In genomic region chr11:77752518-77752917, GRCh38 we compare ENCODE assay signal across 18 cellular contexts.
A peak's percentile ranks its signal among the peaks of the same experiment; 100 is the strongest.
DNase-seq lines count a peak whose midpoint lies in the region; ATAC-seq, FAIRE-seq and TF ChIP-seq lines count a peak whose summit lies in the region.
"Had no signal": no experiment of that assay in that cellular context is flagged by ENCODE, and none has a peak within 500 bp of the region (broad histone marks: within the 10 kb centered on the region; RNA-seq: fewer than 3 reads in every experiment).

No MANE protein-coding gene starts in this region.

- TF ChIP-seq CTCF in right atrium auricular region (IDR thresholded peaks at IDR 0.05) (no peak), H1 (IDR thresholded peaks at IDR 0.05; ENCODE audit: control extremely low read depth in 1 of 3, insufficient read depth in 1 of 3, low read depth in 1 of 3, low read length in 3 of 3) (no peak), gastrocnemius medialis (IDR thresholded peaks at IDR 0.05 in 4 of 5, conservative IDR thresholded peaks at IDR 0.05 in 1 of 5) (no peak)

- peaks cover 3 to 55% of the 10 kb centered on the region in 2 experiments; a peak in 2 of 4 replicates for H3K79me2 ChIP-seq in H1 (ENCODE audit: control insufficient read depth in 1 of 2, insufficient read depth in 2 of 2, low read length in 2 of 2)

- peaks cover 0 to 23% of the 10 kb centered on the region in 2 donors for H3K4me1 ChIP-seq in right atrium auricular region
- peaks cover 4 to 26% (median 19%) of the 10 kb centered on the region in 4 experiments for H3K4me1 ChIP-seq in H1 (replicated peaks in 1 of 4; ENCODE audit: control insufficient read depth in 3 of 4, insufficient read depth in 4 of 4, low read length in 3 of 4)
- H3K4me1 ChIP-seq in iPS-18a (ENCODE audit: control insufficient read depth, low read depth, low read length), result peaks cover 45% of the 10 kb centered on the region
- peaks cover 14 to 37% of the 10 kb centered on the region in 2 donors for H3K4me1 ChIP-seq in gastrocnemius medialis

- intact Hi-C loops in Right ventricle myocardium inferior (cut with DNase I) (no loop called here), gastrocnemius medialis (cut with DNase I; ENCODE audit: low total_unique reads) (no loop called here)

- DNase-seq in Right ventricle myocardium inferior (ENCODE audit: missing footprints), result no peak
- no peak for DNase-seq in right atrium auricular region (ENCODE audit: low spot score)
- peak in 1 of 2 experiments; percentile 5 for DNase-seq in H1 (ENCODE audit: low read depth in 1 of 2, low spot score in 2 of 2)
- DNase-seq in gastrocnemius medialis, result peak; percentile 19 to 63
- DNase-seq in SW480 (ENCODE audit: low spot score), result no peak
- DNase-seq: activated CD4-positive, CD25-positive, alpha-beta regulatory T cell treated with anti-CD3 and anti-CD28 coated beads, Interleukin-2, amount 50 U/mL, for 72 hours; activated naive CD4-positive, alpha-beta T cell treated with Interleukin-2 at 50 U/mL for 16 hours; natural killer cell; NCI-H187 treated with DMSO at 0.1 percent for 48 hours; NCI-H82; retina; stimulated activated CD4-positive, alpha-beta T cell treated with anti-CD3 and anti-CD28 coated beads, Interleukin-1b, Interleukin-23, amount 100 ng/mL, for 48 hours; stimulated activated CD8-positive, alpha-beta memory T cell treated with anti-CD3 and anti-CD28 coated beads, Interleukin-4, amount 100 ng/mL, for 48 hours had no signal

- no peak overlapping the region for H2BK120ac ChIP-seq in H1 (replicated peaks; ENCODE audit: low read depth, low read length)

- no peak overlapping the region for H3K4me3 ChIP-seq in right atrium auricular region
- H3K4me3 ChIP-seq in H1 (ENCODE audit: extremely low read depth in 1 of 4, insufficient read depth in 2 of 4, low read depth in 3 of 4, low read length in 4 of 4), result peak overlapping the region in 1 of 4 experiments; percentile 27; a peak in 1 of 8 replicates
- peak overlapping the region; percentile 18 for H3K4me3 ChIP-seq in iPS-18a (ENCODE audit: low read length)
- no peak overlapping the region for H3K4me3 ChIP-seq in gastrocnemius medialis
- H3K4me3 ChIP-seq: GM12878 had no signal

- H3K23ac ChIP-seq in H1 (ENCODE audit: insufficient read length), result no peak overlapping the region

- no peak overlapping the region for H3K4ac ChIP-seq in H1 (replicated peaks; ENCODE audit: insufficient read length, low read depth, low read length)

- no peaks in the 10 kb centered on the region for H3K27me3 ChIP-seq in right atrium auricular region
- no peaks in the 10 kb centered on the region for H3K27me3 ChIP-seq in H1 (replicated peaks in 1 of 4; ENCODE audit: control insufficient read depth in 3 of 4, extremely low read depth in 1 of 4, insufficient read depth in 3 of 4, low read length in 3 of 4)
- no peaks in the 10 kb centered on the region for H3K27me3 ChIP-seq in iPS-18a (ENCODE audit: control insufficient read depth, insufficient read depth, low read length)
- H3K27me3 ChIP-seq in gastrocnemius medialis, result no peaks in the 10 kb centered on the region

- no peak for TF ChIP-seq POLR2A in H1 (IDR thresholded peaks at IDR 0.05; ENCODE audit: control extremely low read depth in 1 of 2, low read depth in 2 of 2, low read length in 2 of 2)
- TF ChIP-seq POLR2A in gastrocnemius medialis (IDR thresholded peaks at IDR 0.05), result no peak

- H3K9me3 ChIP-seq in right atrium auricular region (no peaks in the 10 kb centered on the region), H1 (ENCODE audit: insufficient read depth in 2 of 2, low read depth in 1 of 2, low read length in 1 of 2) (no peaks in the 10 kb centered on the region), iPS-18a (ENCODE audit: control insufficient read depth, low read depth, low read length) (no peaks in the 10 kb centered on the region), gastrocnemius medialis (no peaks in the 10 kb centered on the region)

- H3K9ac ChIP-seq in H1 (replicated peaks in 1 of 4; ENCODE audit: extremely low read depth in 1 of 4, low read depth in 3 of 4, low read length in 3 of 4), result no peak overlapping the region
- no peak overlapping the region for H3K9ac ChIP-seq in iPS-18a (ENCODE audit: low read length)

- no peak for TF ChIP-seq RAD21 in H1 (IDR thresholded peaks at IDR 0.05 in 1 of 2, conservative IDR thresholded peaks at IDR 0.05 in 1 of 2; ENCODE audit: low read depth in 2 of 2, low read length in 2 of 2)

- H3K4me2 ChIP-seq in H1 (ENCODE audit: insufficient read depth in 1 of 2, low read depth in 2 of 2, low read length in 2 of 2), result peak overlapping the region; percentile 52 to 81

- FAIRE-seq in H1 (lab: Jason Lieb, UNC), result no peak
- FAIRE-seq: A204.1, GM12878 had no signal

- peak overlapping the region; percentile 55; the same call in 1 of the 2 replicates for H2BK5ac ChIP-seq in H1 (ENCODE audit: low read depth, low read length)

- ATAC-seq in Right ventricle myocardium inferior (peak; percentile 94), gastrocnemius medialis (peak; percentile 76 to 94), GM21737 (IDR thresholded peaks at IDR 0.05; ENCODE audit: unreplicated experiment) (no peak), HG03342 (IDR thresholded peaks at IDR 0.05; ENCODE audit: unreplicated experiment) (no peak)
- ATAC-seq: GM12878, natural killer cell had no signal

- peak overlapping the region; percentile 49 for H4K5ac ChIP-seq in H1 (ENCODE audit: insufficient read length, low read depth, low read length)

- no peak overlapping the region for H4K8ac ChIP-seq in H1 (ENCODE audit: extremely low read depth, insufficient read depth, low read length)

- peak overlapping the region in 1 of 2 donors; percentile 13 for H3K27ac ChIP-seq in right atrium auricular region
- peak overlapping the region; percentile 28; the same call in 1 of the 2 replicates for H3K27ac ChIP-seq in H1 (ENCODE audit: low read depth, low read length)
- H3K27ac ChIP-seq in iPS-18a (ENCODE audit: low read length), result peak overlapping the region; percentile 18
- peak overlapping the region in 1 of 4 donors; percentile 18 for H3K27ac ChIP-seq in gastrocnemius medialis

- in situ Hi-C loops in gastrocnemius medialis (cut with MboI; ENCODE audit: low sequenced_read_pairs in 4 of 4), result no loop called here

- H3K36me3 ChIP-seq in right atrium auricular region (no peaks in the 10 kb centered on the region), H1 (ENCODE audit: control insufficient read depth in 2 of 4, insufficient read depth in 4 of 4, low read length in 3 of 4) (peaks cover 0 to 13% (median 4%) of the 10 kb centered on the region in 4 experiments; a peak in 3 of 8 replicates), iPS-18a (ENCODE audit: control insufficient read depth, low read depth, low read length) (peaks cover 4% of the 10 kb centered on the region), gastrocnemius medialis (no peaks in the 10 kb centered on the region)

- H2AK5ac ChIP-seq in H1 (ENCODE audit: low read depth, low read length), result no peak overlapping the region

- H3K14ac ChIP-seq in H1 (ENCODE audit: insufficient read length), result no peak overlapping the region

- POLR2A ChIA-PET in H1 (lab: Charles Lee; ENCODE audit: partially characterized antibody), result interaction anchor here (0.7 kb wide), 1 partner anchor 388 kb away, joined by 3 read pairs; no protein-coding TSS in a partner anchor

- peaks cover 9% of the 10 kb centered on the region for H3K79me1 ChIP-seq in H1 (ENCODE audit: low read depth, low read length)

- CTCF ChIA-PET in H1 (lab: Charles Lee; ENCODE audit: partially characterized antibody), result interaction anchor here (1.7 kb wide), 1 partner anchor 37 kb away, joined by 3 read pairs; no protein-coding TSS in a partner anchor

- H3K18ac ChIP-seq in H1 (ENCODE audit: extremely low read depth, low read length), result peak overlapping the region; percentile 15; the same call in 1 of the 2 replicates

- H4K20me1 ChIP-seq in H1 (replicated peaks in 1 of 2; ENCODE audit: control insufficient read depth in 1 of 2, insufficient read depth in 2 of 2, low read length in 2 of 2), result peaks cover 3 to 6% of the 10 kb centered on the region in 2 experiments

- H2AFZ ChIP-seq in H1 (ENCODE audit: low read length), result no peak overlapping the region

- H2BK20ac ChIP-seq in H1 (ENCODE audit: low read length), result no peak overlapping the region

- H2BK15ac ChIP-seq in H1 (ENCODE audit: low read length), result no peak overlapping the region

- no peak overlapping the region for H4K91ac ChIP-seq in H1 (replicated peaks; ENCODE audit: insufficient read length, low read length)

- H3K23me2 ChIP-seq in H1 (ENCODE audit: low read depth, low read length), result no peaks in the 10 kb centered on the region

- TF ChIP-seq EP300 in H1 (IDR thresholded peaks at IDR 0.05; ENCODE audit: borderline replicate concordance in 1 of 2, low read depth in 2 of 2, low read length in 2 of 2), result no peak

- H3K56ac ChIP-seq in H1 (replicated peaks; ENCODE audit: insufficient read length, low read depth, low read length), result no peak overlapping the region

- 42% methylated on average over 3 of the region's 3 CpGs; no CpG with 5 or more reads in 1 of the 2 experiments for WGBS in H1 (ENCODE audit: extremely low coverage in 1 of 2, insufficient coverage in 1 of 2, insufficient read length in 1 of 2, insufficient replicate concordance in 2 of 2, low coverage in 1 of 2, low lambda C conversion rate in 2 of 2, missing lambda C conversion rate in 1 of 2), 2 experiments

- peak overlapping the region; percentile 20 for H2BK12ac ChIP-seq in H1 (ENCODE audit: low read depth, low read length)

TF ChIP-seq in H1, 55 proteins besides CTCF, POLR2A, EP300 and RAD21:
- TF ChIP-seq RBBP5 (IDR thresholded peaks at IDR 0.05; ENCODE audit: borderline replicate concordance, low read depth, low read length) (no peak), JUN (IDR thresholded peaks at IDR 0.05; ENCODE audit: low read depth, low read length) (no peak), CTBP2 (IDR thresholded peaks at IDR 0.05; ENCODE audit: borderline replicate concordance, insufficient read depth, insufficient read length, low read length) (no peak), GABPA (IDR thresholded peaks at IDR 0.05; ENCODE audit: borderline replicate concordance, insufficient read depth, low read length) (no peak), BCL11A (IDR thresholded peaks at IDR 0.05; ENCODE audit: low read depth in 2 of 2, low read length in 2 of 2) (no peak), POU5F1 (IDR thresholded peaks at IDR 0.05; ENCODE audit: low read depth, low read length) (no peak), BRCA1 (IDR thresholded peaks at IDR 0.05; ENCODE audit: low read depth, low read length) (no peak), CEBPB (IDR thresholded peaks at IDR 0.05; ENCODE audit: low read depth, low read length) (no peak), CREB1 (IDR thresholded peaks at IDR 0.05) (no peak), SP2 (IDR thresholded peaks at IDR 0.05; ENCODE audit: low read length) (no peak), SP1 (IDR thresholded peaks at IDR 0.05; ENCODE audit: low read depth, low read length) (no peak), HDAC2 (IDR thresholded peaks at IDR 0.05; ENCODE audit: borderline replicate concordance in 1 of 2, low read depth in 2 of 2, low read length in 2 of 2) (no peak), PHF8 (conservative IDR thresholded peaks at IDR 0.05; ENCODE audit: low read depth, low read length) (no peak)

Comparison
In these comparisons a context has a peak if more than half of its experiments do, and no peak if none do; other contexts are left out.
1. ATAC-seq: peak in Right ventricle myocardium inferior (single experiment) and gastrocnemius medialis (2 of 2); none in GM21737 (single experiment) and HG03342 (single experiment).
2. DNase-seq: peak in gastrocnemius medialis (2 of 2); none in Right ventricle myocardium inferior (single experiment), right atrium auricular region (single experiment) and SW480 (single experiment).